In the genomic region with DNA sequence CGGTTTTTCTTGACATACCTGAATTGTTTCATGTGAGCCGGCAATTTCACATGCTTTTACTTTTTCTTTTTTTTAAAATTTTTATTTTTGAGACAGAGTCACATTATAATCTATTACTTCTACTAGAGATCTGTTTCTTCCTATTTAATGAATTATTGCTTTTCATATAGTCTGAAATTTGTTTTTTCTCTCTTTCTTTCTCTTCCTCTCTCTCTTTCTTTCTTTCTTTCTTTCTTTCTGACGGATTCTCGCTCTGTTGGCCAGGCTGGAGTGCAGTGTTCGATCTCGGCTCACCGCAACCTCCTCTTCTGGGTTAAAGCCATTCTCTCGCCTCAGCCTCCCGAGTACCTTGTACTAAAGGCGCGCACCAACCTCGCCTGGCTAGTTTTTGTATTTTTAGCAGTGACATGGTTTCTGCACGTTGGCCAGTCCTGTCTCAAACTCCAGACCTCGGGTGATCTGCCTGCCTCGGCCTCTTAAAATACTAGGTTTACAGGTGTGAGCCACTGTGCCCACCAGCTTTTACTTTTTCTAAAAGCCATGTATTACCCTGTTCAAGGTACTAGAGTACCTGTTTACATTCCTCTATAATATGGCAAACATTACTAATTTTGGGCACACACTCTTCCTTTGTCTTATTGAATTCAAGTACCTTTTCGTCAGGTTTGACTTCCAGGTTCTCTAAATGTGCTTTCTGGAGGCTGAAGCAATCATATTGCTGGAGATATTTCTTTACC, we compare ENCODE assay signal across 8 cellular contexts.
A peak's percentile ranks its signal among the peaks of the same experiment; 100 is the strongest.
DNase-seq lines count a peak whose midpoint lies in the region; ATAC-seq, FAIRE-seq and TF ChIP-seq lines count a peak whose summit lies in the region.
"Had no signal": no experiment of that assay in that cellular context is flagged by ENCODE, and none has a peak within 500 bp of the region (broad histone marks: within the 10 kb centered on the region; RNA-seq: fewer than 3 reads in every experiment).

No MANE protein-coding gene starts in this region.

- peak overlapping the region; percentile 78 for H3K27ac Mint-ChIP-seq in CD4-positive, alpha-beta T cell
- H3K27ac Mint-ChIP-seq in natural killer cell treated with Interleukin-12 subunit alpha and Interleukin-12 subunit beta and Interleukin-15 and Interleukin-18, amount 100 ng/mL, for 72 hours = no peak overlapping the region

- H3K79me2 ChIP-seq in K562 (ENCODE audit: control insufficient read depth, insufficient read depth, low read length) = no peaks in the 10 kb centered on the region

- no peak overlapping the region for H3K4me3 ChIP-seq in K562

- no peak for TF ChIP-seq POLR2A in K562 (conservative IDR thresholded peaks at IDR 0.05)

- no peak for TF ChIP-seq RAD21 in K562 (CRISPR knock-in tag; conservative IDR thresholded peaks at IDR 0.05 in 1 of 2, IDR thresholded peaks at IDR 0.05 in 1 of 2)

- H3K9ac ChIP-seq in K562 (ENCODE audit: insufficient read depth in 1 of 2, low read depth in 2 of 2, low read length in 2 of 2) = no peak overlapping the region

- no TSS peak for BruUV-seq in K562 (replicated peaks; lab: Mats Ljungman, UMichigan)

- peaks cover 61% of the 10 kb centered on the region for H3K27me3 Mint-ChIP-seq in CD4-positive, alpha-beta T cell
- peaks cover 38 to 41% of the 10 kb centered on the region in 2 donors for H3K27me3 Mint-ChIP-seq in natural killer cell treated with Interleukin-12 subunit alpha and Interleukin-12 subunit beta and Interleukin-15 and Interleukin-18, amount 100 ng/mL, for 72 hours

- H3K36me3 ChIP-seq in K562 (ENCODE audit: control insufficient read depth, insufficient read depth, low read length) = no peaks in the 10 kb centered on the region

- no peak for TF ChIP-seq EP300 in K562 (IDR thresholded peaks at IDR 0.05; ENCODE audit: low read length)

- H3K4me1 ChIP-seq in K562 (replicated peaks in 1 of 2; ENCODE audit: control insufficient read depth in 2 of 2, insufficient read depth in 2 of 2, low read length in 2 of 2) = peaks cover 5 to 24% of the 10 kb centered on the region in 2 experiments; a peak in 2 of 5 replicates

- DNase-seq in CD4-positive, alpha-beta T cell = no peak
- DNase-seq in HT-29 (ENCODE audit: low spot score) (peak; percentile 3), K562 (ENCODE audit: extremely low read depth in 1 of 4, low spot score in 3 of 4) (no peak), NCI-H345 (lab: John Stamatoyannopoulos, UW) (no peak)
- no peak for DNase-seq in natural killer cell treated with Interleukin-12 subunit alpha and Interleukin-12 subunit beta and Interleukin-15 and Interleukin-18, amount 100 ng/mL, for 72 hours (ENCODE audit: low spot score)
- DNase-seq in activated CD8-positive, alpha-beta memory T cell treated with anti-CD3 and anti-CD28 coated beads, Interleukin-2, amount 50 U/mL, for 4 hours = no peak

- POLR2A ChIA-PET in CD4-positive, alpha-beta T cell (lab: Charles Lee) = no interaction called here
- POLR2A ChIA-PET in K562 (lab: Yijun Ruan, JAX) = interaction anchor here (0.7 kb wide), 1 partner anchor 820 kb away, joined by 3 read pairs; no protein-coding TSS in a partner anchor

- no peak overlapping the region for H3K27ac ChIP-seq in CD4-positive, alpha-beta T cell (ENCODE audit: low read depth, low read length)
- H3K27ac ChIP-seq in K562 (ENCODE audit: extremely low read depth, low read depth, low read length) = no peak overlapping the region

- H4K20me1 ChIP-seq in K562 (replicated peaks; ENCODE audit: control insufficient read depth, insufficient read depth, low read length) = no peaks in the 10 kb centered on the region

- H3K4me3 Mint-ChIP-seq in CD4-positive, alpha-beta T cell = peak overlapping the region; percentile 92
- H3K4me3 Mint-ChIP-seq in natural killer cell treated with Interleukin-12 subunit alpha and Interleukin-12 subunit beta and Interleukin-15 and Interleukin-18, amount 100 ng/mL, for 72 hours = peak overlapping the region; percentile 99

- ATAC-seq in CD4-positive, alpha-beta T cell (ENCODE audit: poor library complexity) = no peak
- ATAC-seq in K562 = no peak
- ATAC-seq in natural killer cell treated with Interleukin-12 subunit alpha and Interleukin-12 subunit beta and Interleukin-15 and Interleukin-18, amount 100 ng/mL, for 72 hours = no peak
- no peak for ATAC-seq in GM21528 (IDR thresholded peaks at IDR 0.05; ENCODE audit: low FRiP score, unreplicated experiment)

- H3K4me1 Mint-ChIP-seq in CD4-positive, alpha-beta T cell (ENCODE audit: low read depth) = peaks cover 38% of the 10 kb centered on the region
- peaks cover 22 to 25% of the 10 kb centered on the region in 2 donors for H3K4me1 Mint-ChIP-seq in natural killer cell treated with Interleukin-12 subunit alpha and Interleukin-12 subunit beta and Interleukin-15 and Interleukin-18, amount 100 ng/mL, for 72 hours (ENCODE audit: low read depth in 2 of 2)

- H3K36me3 Mint-ChIP-seq in CD4-positive, alpha-beta T cell (ENCODE audit: low read depth) = peaks cover 13% of the 10 kb centered on the region
- peaks cover 14% of the 10 kb centered on the region for H3K36me3 Mint-ChIP-seq in natural killer cell treated with Interleukin-12 subunit alpha and Interleukin-12 subunit beta and Interleukin-15 and Interleukin-18, amount 100 ng/mL, for 72 hours

- WGBS in K562 (ENCODE audit: insufficient coverage, low coverage, missing lambda C conversion rate) = 17% methylated on average over 16 of the region's 16 CpGs

- no peak overlapping the region for H3K4me2 ChIP-seq in K562 (ENCODE audit: insufficient read depth, low read length)

- TF ChIP-seq CTCF in CD4-positive, alpha-beta T cell (IDR thresholded peaks at IDR 0.05) = no peak
- no peak for TF ChIP-seq CTCF in K562 (IDR thresholded peaks at IDR 0.05 in 2 of 3, conservative IDR thresholded peaks at IDR 0.05 in 1 of 3; ENCODE audit: insufficient read depth in 2 of 3, low read depth in 1 of 3, low read length in 3 of 3)

- H3K9me1 ChIP-seq in K562 (ENCODE audit: control insufficient read depth, insufficient read depth, low read length) = no peaks in the 10 kb centered on the region

- no peaks in the 10 kb centered on the region for H3K9me3 ChIP-seq in CD4-positive, alpha-beta T cell (ENCODE audit: control insufficient read depth, low read length)
- no peaks in the 10 kb centered on the region for H3K9me3 ChIP-seq in K562 (replicated peaks; ENCODE audit: control insufficient read depth, insufficient read depth, low read depth, low read length)

- no peak for FAIRE-seq in K562 (lab: Jason Lieb, UNC)
- FAIRE-seq: G401.6 had no signal

- no peak overlapping the region for H2AFZ ChIP-seq in K562 (ENCODE audit: low read depth, low read length)

- CTCF ChIA-PET in CD4-positive, alpha-beta T cell (lab: Charles Lee) = no interaction called here
- CTCF ChIA-PET in K562 (lab: Yijun Ruan, JAX; ENCODE audit: low intra/inter-chr PET ratio) = no interaction called here

- peaks cover 67% of the 10 kb centered on the region for H3K27me3 ChIP-seq in CD4-positive, alpha-beta T cell (ENCODE audit: control insufficient read depth, insufficient read depth, low read length)
- H3K27me3 ChIP-seq in K562 (ENCODE audit: control insufficient read depth in 2 of 2, insufficient read depth in 2 of 2, low read length in 2 of 2) = peaks cover 18 to 39% of the 10 kb centered on the region in 2 experiments; a peak in 4 of 5 replicates

- no peaks in the 10 kb centered on the region for H3K9me3 Mint-ChIP-seq in CD4-positive, alpha-beta T cell
- H3K9me3 Mint-ChIP-seq in natural killer cell treated with Interleukin-12 subunit alpha and Interleukin-12 subunit beta and Interleukin-15 and Interleukin-18, amount 100 ng/mL, for 72 hours = no peaks in the 10 kb centered on the region

- intact Hi-C loops in CD4-positive, alpha-beta T cell (cut with DNase I, micrococcal nuclease) = no loop called here
- intact Hi-C loops in K562 (cut with micrococcal nuclease) = no loop called here

- in situ Hi-C loops in K562 (cut with MboI) = no loop called here

TF ChIP-seq in K562, 482 proteins besides CTCF, POLR2A, EP300 and RAD21:
- TF ChIP-seq MXD1 (CRISPR knock-in tag; IDR thresholded peaks at IDR 0.05; ENCODE audit: borderline replicate concordance, poor library complexity, severe bottlenecking) (no peak), POLR2G (IDR thresholded peaks at IDR 0.05; ENCODE audit: low read depth, low read length) (no peak)
- TF ChIP-seq, protein P1, sequence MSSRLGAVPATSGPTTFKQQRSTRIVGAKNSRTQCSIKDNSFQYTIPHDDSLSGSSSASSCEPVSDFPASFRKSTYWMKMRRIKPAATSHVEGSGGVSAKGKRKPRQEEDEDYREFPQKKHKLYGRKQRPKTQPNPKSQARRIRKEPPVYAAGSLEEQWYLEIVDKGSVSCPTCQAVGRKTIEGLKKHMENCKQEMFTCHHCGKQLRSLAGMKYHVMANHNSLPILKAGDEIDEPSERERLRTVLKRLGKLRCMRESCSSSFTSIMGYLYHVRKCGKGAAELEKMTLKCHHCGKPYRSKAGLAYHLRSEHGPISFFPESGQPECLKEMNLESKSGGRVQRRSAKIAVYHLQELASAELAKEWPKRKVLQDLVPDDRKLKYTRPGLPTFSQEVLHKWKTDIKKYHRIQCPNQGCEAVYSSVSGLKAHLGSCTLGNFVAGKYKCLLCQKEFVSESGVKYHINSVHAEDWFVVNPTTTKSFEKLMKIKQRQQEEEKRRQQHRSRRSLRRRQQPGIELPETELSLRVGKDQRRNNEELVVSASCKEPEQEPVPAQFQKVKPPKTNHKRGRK (tag; IDR thresholded peaks at IDR 0.05) = peak; percentile 72
